ENCODE assay signal across 8 cellular contexts in genomic region chr3:51371943-51372557, GRCh38. TPM values are rescaled to one million over a fixed set of nuclear protein-coding genes. Genes with fewer than 3 reads are reported as not detected.
A peak's percentile ranks its signal among the peaks of the same experiment; 100 is the strongest.
DNase-seq lines count a peak whose midpoint lies in the region; ATAC-seq lines count a peak whose summit lies in the region.

No MANE protein-coding gene starts in this region.

- in situ Hi-C loops in KBM-7 (cut with MboI; ENCODE audit: low pct_unique_long_range_greater_than_20kb, low sequenced_read_pairs), result no loop called here

- intact Hi-C loops in left colon (cut with DNase I, micrococcal nuclease), result no loop called here

- ATAC-seq in left colon (peak; percentile 66), HG03469 (IDR thresholded peaks at IDR 0.05; ENCODE audit: unreplicated experiment) (no peak)

- DNase-seq in NCI-H1436 (lab: John Stamatoyannopoulos, UW), result peak; percentile 34
- DNase-seq in NCI-H1436 treated with DMSO at 0.1 percent for 48 hours (lab: John Stamatoyannopoulos, UW), result no peak
- peak; percentile 77 for DNase-seq in KBM-7
- DNase-seq in T follicular helper cell (ENCODE audit: low read depth), result peak; percentile 31
- peak; percentile 80 for DNase-seq in cerebellar cortex (ENCODE audit: low spot score)
- DNase-seq in left colon, result peak; percentile 25 to 70
- peak; percentile 67 for DNase-seq in stromal cell of bone marrow (ENCODE audit: low read depth)

RNA-seq across cellular contexts. Expression of gene MANF, which starts 13.0 kb away (rescaled TPM):
- 10 to 100 TPM; 62.7 to 83.4 TPM for total RNA-seq in left colon

RNA-seq across cellular contexts. Expression of gene RBM15B, which starts 19.0 kb away (rescaled TPM):
- 10 to 100 TPM; 32.0 to 33.4 TPM for total RNA-seq in left colon
